Comparison of ENCODE assay signal across 9 cellular contexts in genomic region chr1:147080671-147081394, GRCh38.
DNase-seq lines count a peak whose midpoint lies in the region; ATAC-seq, FAIRE-seq and TF ChIP-seq lines count a peak whose summit lies in the region.
"Had no signal": no experiment of that assay in that cellular context is flagged by ENCODE, and none has a peak within 500 bp of the region (broad histone marks: within the 10 kb centered on the region; RNA-seq: fewer than 3 reads in every experiment).

No MANE protein-coding gene starts in this region.

- H3K27ac Mint-ChIP-seq in activated naive CD8-positive, alpha-beta T cell, result no peak overlapping the region
- no peak overlapping the region for H3K27ac Mint-ChIP-seq in type B pancreatic cell

- H3K36me3 Mint-ChIP-seq in activated naive CD8-positive, alpha-beta T cell, result peaks cover 4% of the 10 kb centered on the region
- no peaks in the 10 kb centered on the region for H3K36me3 Mint-ChIP-seq in type B pancreatic cell

- no peak for FAIRE-seq in D721Med (lab: Jason Lieb, UNC)

- H3K4me3 Mint-ChIP-seq in activated naive CD8-positive, alpha-beta T cell, result peak overlapping the region; percentile 80
- peak overlapping the region; percentile 52 for H3K4me3 Mint-ChIP-seq in type B pancreatic cell

- intact Hi-C loops in heart right ventricle (cut with DNase I), result no loop called here

- peaks cover 57% of the 10 kb centered on the region for H3K27me3 Mint-ChIP-seq in activated naive CD8-positive, alpha-beta T cell
- peaks cover 96% of the 10 kb centered on the region for H3K27me3 Mint-ChIP-seq in type B pancreatic cell

- ATAC-seq in heart right ventricle, result no peak

- DNase-seq in cardiac muscle cell (ENCODE audit: low read depth in 1 of 2, low spot score in 1 of 2), result peak in 1 of 2 donors; percentile 5
- no peak for DNase-seq in heart right ventricle
- DNase-seq in iPS-NIHi7 (ENCODE audit: extremely low spot score), result peak; percentile 65
- no peak for DNase-seq in type B pancreatic cell (ENCODE audit: extremely low spot score, unreplicated experiment)
- DNase-seq in NCI-H526 treated with DMSO at 0.1 percent for 48 hours (lab: John Stamatoyannopoulos, UW), result no peak
- DNase-seq in D721Med (ENCODE audit: insufficient read length, low spot score), result no peak
- no peak for DNase-seq in superior temporal gyrus (ENCODE audit: extremely low spot score)
- DNase-seq: NCI-H187 had no signal

- H3K27ac ChIP-seq in cardiac muscle cell, result no peak overlapping the region
- H3K27ac ChIP-seq in heart right ventricle, result no peak overlapping the region

- H3K4me3 ChIP-seq in cardiac muscle cell, result peak overlapping the region; percentile 28
- peak overlapping the region in 2 of 10 donors; percentile 3 to 19 for H3K4me3 ChIP-seq in heart right ventricle

- peaks cover 50% of the 10 kb centered on the region for H3K4me1 Mint-ChIP-seq in activated naive CD8-positive, alpha-beta T cell (ENCODE audit: low read depth)
- peaks cover 12% of the 10 kb centered on the region for H3K4me1 Mint-ChIP-seq in type B pancreatic cell (ENCODE audit: unreplicated experiment)

- no peaks in the 10 kb centered on the region for H3K4me1 ChIP-seq in cardiac muscle cell (ENCODE audit: low read depth)
- peaks cover 0 to 48% (median 27%) of the 10 kb centered on the region in 9 donors for H3K4me1 ChIP-seq in heart right ventricle

- no peaks in the 10 kb centered on the region for H3K9me3 ChIP-seq in cardiac muscle cell (ENCODE audit: low read depth)
- peaks cover 0 to 4% (median 0%) of the 10 kb centered on the region in 11 donors for H3K9me3 ChIP-seq in heart right ventricle

- WGBS in heart right ventricle, 2 donors, result 4 to 6% methylated on average over 27 to 28 of the region's 28 CpGs

- TF ChIP-seq CTCF in cardiac muscle cell (IDR thresholded peaks at IDR 0.05; ENCODE audit: low read depth, low read length) (no peak), heart right ventricle (IDR thresholded peaks at IDR 0.05) (no peak), type B pancreatic cell (conservative IDR thresholded peaks at IDR 0.05) (no peak), D721Med (IDR thresholded peaks at IDR 0.05; ENCODE audit: insufficient read depth, missing control alignments) (no peak)

- H3K9me3 Mint-ChIP-seq in activated naive CD8-positive, alpha-beta T cell (ENCODE audit: low read depth), result no peaks in the 10 kb centered on the region
- no peaks in the 10 kb centered on the region for H3K9me3 Mint-ChIP-seq in type B pancreatic cell

- H3K27me3 ChIP-seq in cardiac muscle cell (peaks cover 84% of the 10 kb centered on the region), heart right ventricle (peaks cover 24 to 100% (median 82%) of the 10 kb centered on the region in 7 donors)

- no peaks in the 10 kb centered on the region for H3K36me3 ChIP-seq in cardiac muscle cell
- H3K36me3 ChIP-seq in heart right ventricle, result no peaks in the 10 kb centered on the region
